ENCODE assay signal across 8 cellular contexts in the genomic region with DNA sequence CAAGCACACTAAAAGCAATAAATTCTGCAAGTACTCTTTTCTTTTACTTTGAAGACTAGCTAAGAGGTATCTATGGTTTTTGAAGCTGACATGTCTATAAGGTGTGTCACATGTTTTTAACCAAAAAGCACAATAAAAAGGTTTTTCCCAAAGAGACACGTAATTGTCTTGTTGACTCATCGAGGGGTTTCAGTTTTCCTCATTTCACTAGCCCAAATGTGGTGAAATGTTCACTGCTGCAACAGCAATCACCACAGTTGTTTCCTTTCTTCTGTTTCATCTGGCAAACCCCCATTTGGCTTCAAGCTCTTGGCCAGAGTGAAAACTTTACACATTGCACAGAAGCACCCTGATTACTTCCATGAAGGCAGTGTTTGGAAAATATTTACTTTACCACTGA. TPM values are rescaled to one million over a fixed set of nuclear protein-coding genes. Genes with fewer than 3 reads are reported as not detected.
DNase-seq lines count a peak whose midpoint lies in the region; ATAC-seq, FAIRE-seq and TF ChIP-seq lines count a peak whose summit lies in the region.

No MANE protein-coding gene starts in this region.

- peaks cover 44% of the 10 kb centered on the region for H3K4me1 ChIP-seq in keratinocyte (ENCODE audit: control insufficient read depth, extremely low read depth, insufficient read depth, low read length)

- peak overlapping the region; percentile 45 for H3K9ac ChIP-seq in keratinocyte (ENCODE audit: control insufficient read depth, extremely low read depth, insufficient read depth, low read length)

- H3K27ac Mint-ChIP-seq in natural killer cell treated with Interleukin-12 subunit alpha and Interleukin-12 subunit beta and Interleukin-15 and Interleukin-18, amount 100 ng/mL, for 72 hours: peak overlapping the region in 1 of 2 donors; percentile 57
- H3K27ac Mint-ChIP-seq in natural killer cell: no peak overlapping the region

- peaks cover 24 to 26% of the 10 kb centered on the region in 2 donors for H3K4me1 Mint-ChIP-seq in natural killer cell treated with Interleukin-12 subunit alpha and Interleukin-12 subunit beta and Interleukin-15 and Interleukin-18, amount 100 ng/mL, for 72 hours (ENCODE audit: low read depth in 2 of 2)
- H3K4me1 Mint-ChIP-seq in natural killer cell: no peaks in the 10 kb centered on the region

- no peaks in the 10 kb centered on the region for H4K20me1 ChIP-seq in keratinocyte (ENCODE audit: control insufficient read depth, extremely low read depth, insufficient read depth, low read length)

- no peak overlapping the region for H2AFZ ChIP-seq in keratinocyte (ENCODE audit: control insufficient read depth, low read length)

- no peaks in the 10 kb centered on the region for H3K9me3 ChIP-seq in keratinocyte (ENCODE audit: control insufficient read depth, low read depth, low read length)

- H3K27me3 ChIP-seq in keratinocyte (ENCODE audit: control insufficient read depth, extremely low read depth, insufficient read depth, low read length): no peaks in the 10 kb centered on the region

- dilution Hi-C loops in keratinocyte (cut with MboI; ENCODE audit: extremely low pct_ligation_motif_present, low sequenced_read_pairs): no loop called here

- H3K4me2 ChIP-seq in keratinocyte (ENCODE audit: control insufficient read depth, extremely low read depth, insufficient read depth, low read depth, low read length): peak overlapping the region; percentile 47

- H3K9me1 ChIP-seq in keratinocyte (ENCODE audit: control insufficient read depth, extremely low read depth, insufficient read depth, low read length): no peaks in the 10 kb centered on the region

- DNase-seq in natural killer cell treated with Interleukin-12 subunit alpha and Interleukin-12 subunit beta and Interleukin-15 and Interleukin-18, amount 100 ng/mL, for 72 hours (ENCODE audit: low spot score): no peak
- DNase-seq in natural killer cell (no peak), RPMI7951 (ENCODE audit: low read depth) (peak; percentile 98), keratinocyte (ENCODE audit: low read depth, low spot score) (no peak), NCI-H510A (lab: John Stamatoyannopoulos, UW) (no peak), GM19239 (ENCODE audit: insufficient read length, low spot score) (no peak), NCI-H2227 (lab: John Stamatoyannopoulos, UW; ENCODE audit: unreplicated experiment) (no peak)
- no peak for DNase-seq in effector CD8-positive, alpha-beta T cell (lab: John Stamatoyannopoulos, UW)

- no peaks in the 10 kb centered on the region for H3K36me3 Mint-ChIP-seq in natural killer cell treated with Interleukin-12 subunit alpha and Interleukin-12 subunit beta and Interleukin-15 and Interleukin-18, amount 100 ng/mL, for 72 hours
- no peaks in the 10 kb centered on the region for H3K36me3 Mint-ChIP-seq in natural killer cell

- peak overlapping the region; percentile 73 for H3K27ac ChIP-seq in keratinocyte (ENCODE audit: control insufficient read depth, insufficient read depth, low read length)

- peaks cover 23 to 56% of the 10 kb centered on the region in 2 donors for H3K27me3 Mint-ChIP-seq in natural killer cell treated with Interleukin-12 subunit alpha and Interleukin-12 subunit beta and Interleukin-15 and Interleukin-18, amount 100 ng/mL, for 72 hours
- H3K27me3 Mint-ChIP-seq in natural killer cell (ENCODE audit: low read depth in 2 of 2): peaks cover 38 to 50% of the 10 kb centered on the region in 2 donors

- peaks cover 0 to 1% of the 10 kb centered on the region in 2 experiments for H3K36me3 ChIP-seq in keratinocyte (ENCODE audit: control insufficient read depth in 2 of 2, extremely low read depth in 1 of 2, insufficient read depth in 2 of 2, low read length in 2 of 2)

- peak overlapping the region; percentile 52 for H3K4me3 Mint-ChIP-seq in natural killer cell treated with Interleukin-12 subunit alpha and Interleukin-12 subunit beta and Interleukin-15 and Interleukin-18, amount 100 ng/mL, for 72 hours
- H3K4me3 Mint-ChIP-seq in natural killer cell: no peak overlapping the region

- TF ChIP-seq CTCF in natural killer cell (IDR thresholded peaks at IDR 0.05): no peak
- TF ChIP-seq CTCF in keratinocyte (optimal IDR thresholded peaks at IDR 0.05 in 1 of 3, IDR thresholded peaks at IDR 0.05 in 1 of 3, conservative IDR thresholded peaks at IDR 0.05 in 1 of 3; ENCODE audit: extremely low read depth in 1 of 3, insufficient read depth in 2 of 3, low read length in 3 of 3): no peak

- intact Hi-C loops in natural killer cell (cut with micrococcal nuclease): no loop called here

- FAIRE-seq in keratinocyte (lab: Jason Lieb, UNC) (peak; percentile 81), GM19239 (lab: Jason Lieb, UNC) (no peak)

- ATAC-seq in natural killer cell treated with Interleukin-12 subunit alpha and Interleukin-12 subunit beta and Interleukin-15 and Interleukin-18, amount 100 ng/mL, for 72 hours: peak; percentile 66 to 67
- no peak for ATAC-seq in natural killer cell

- H3K4me3 ChIP-seq in keratinocyte (ENCODE audit: control insufficient read depth in 2 of 3, extremely low read depth in 1 of 3, insufficient read depth in 2 of 3, low read depth in 1 of 3, low read length in 3 of 3): no peak overlapping the region

- no peaks in the 10 kb centered on the region for H3K9me3 Mint-ChIP-seq in natural killer cell treated with Interleukin-12 subunit alpha and Interleukin-12 subunit beta and Interleukin-15 and Interleukin-18, amount 100 ng/mL, for 72 hours
- H3K9me3 Mint-ChIP-seq in natural killer cell: no peaks in the 10 kb centered on the region

- peaks cover 15% of the 10 kb centered on the region for H3K79me2 ChIP-seq in keratinocyte (ENCODE audit: control insufficient read depth, insufficient read depth, low read length)

RNA-seq across cellular contexts. Expression of gene HOXA4, which starts 3.8 kb away (rescaled TPM):
- total RNA-seq in natural killer cell treated with Interleukin-12 subunit alpha and Interleukin-12 subunit beta and Interleukin-15 and Interleukin-18, amount 100 ng/mL, for 72 hours: under 1 TPM in 1 of 2 donors, not detected in 1; 0.55 TPM
- total RNA-seq in natural killer cell: 1 to 10 TPM in 1 of 3 donors, under 1 TPM in 2; 0.52 to 2.1 (median 0.63) TPM
- total RNA-seq in RPMI7951 (2014; rRNA removed; shearing (Covaris generic)): 4.3 and 9.7 TPM in 2 replicates
- polyA plus RNA-seq in keratinocyte: 0.40 to 1.8 TPM (median 1.5 TPM) in 3 replicates
- 0.55 TPM for polyA plus RNA-seq in keratinocyte (2011; ENCODE audit: low read depth)
- polyA plus RNA-seq in keratinocyte (2011; cell fraction: cytosol; rRNA removed): 1.3 and 1.5 TPM in 2 replicates
- 2.1 and 2.6 TPM in 2 replicates for polyA plus RNA-seq in keratinocyte (2011; cell fraction: nucleus; rRNA removed)
- polyA plus RNA-seq in keratinocyte (2012; ENCODE audit: low replicate concordance): 1.2 and 1.7 TPM in 2 replicates
- 0.30 to 0.99 TPM (median 0.74 TPM) in 3 replicates for polyA minus RNA-seq in keratinocyte
- polyA minus RNA-seq in keratinocyte (2011; cell fraction: cytosol; rRNA and poly(A)+ RNA removed): not detected
- 0.54 and 0.63 TPM in 2 replicates for polyA minus RNA-seq in keratinocyte (2011; cell fraction: nucleus; rRNA and poly(A)+ RNA removed)

RNA-seq across cellular contexts. Expression of gene HOXA5, which starts 9.1 kb away (rescaled TPM):
- under 1 TPM; 0.33 to 0.64 TPM for total RNA-seq in natural killer cell treated with Interleukin-12 subunit alpha and Interleukin-12 subunit beta and Interleukin-15 and Interleukin-18, amount 100 ng/mL, for 72 hours
- 10 to 100 TPM in 1 of 3 donors, under 1 TPM in 2; 0.29 to 13.0 (median 0.52) TPM for total RNA-seq in natural killer cell
- 4.7 and 5.6 TPM in 2 replicates for total RNA-seq in RPMI7951 (2014; rRNA removed; shearing (Covaris generic))
- 3.3 to 7.1 TPM (median 4.5 TPM) in 3 replicates for polyA plus RNA-seq in keratinocyte
- polyA plus RNA-seq in keratinocyte (2011; ENCODE audit: low read depth): 6.8 TPM
- 3.1 and 4.3 TPM in 2 replicates for polyA plus RNA-seq in keratinocyte (2011; cell fraction: cytosol; rRNA removed)
- 9.4 and 10.0 TPM in 2 replicates for polyA plus RNA-seq in keratinocyte (2011; cell fraction: nucleus; rRNA removed)
- 3.2 and 5.0 TPM in 2 replicates for polyA plus RNA-seq in keratinocyte (2012; ENCODE audit: low replicate concordance)
- polyA minus RNA-seq in keratinocyte: 2.3 to 4.3 TPM (median 2.7 TPM) in 3 replicates
- 4.4 TPM for polyA minus RNA-seq in keratinocyte (2011; cell fraction: cytosol; rRNA and poly(A)+ RNA removed)
- polyA minus RNA-seq in keratinocyte (2011; cell fraction: nucleus; rRNA and poly(A)+ RNA removed): 5.0 and 5.5 TPM in 2 replicates

RNA-seq across cellular contexts. Expression of gene HOXA6, which starts 13.2 kb away (rescaled TPM):
- under 1 TPM in 1 of 2 donors, not detected in 1; 0.81 TPM for total RNA-seq in natural killer cell treated with Interleukin-12 subunit alpha and Interleukin-12 subunit beta and Interleukin-15 and Interleukin-18, amount 100 ng/mL, for 72 hours
- total RNA-seq in natural killer cell: under 1 TPM; 0.28 to 0.65 (median 0.43) TPM
- 1.8 and 7.2 TPM in 2 replicates for total RNA-seq in RPMI7951 (2014; rRNA removed; shearing (Covaris generic))
- 0.52 to 0.72 TPM (median 0.54 TPM) in 3 replicates for polyA plus RNA-seq in keratinocyte
- not detected for polyA plus RNA-seq in keratinocyte (2011; ENCODE audit: low read depth)
- 0.26 and 0.68 TPM in 2 replicates for polyA plus RNA-seq in keratinocyte (2011; cell fraction: cytosol; rRNA removed)
- 1.8 and 2.5 TPM in 2 replicates for polyA plus RNA-seq in keratinocyte (2011; cell fraction: nucleus; rRNA removed)
- 0.44 and 1.4 TPM in 2 replicates for polyA plus RNA-seq in keratinocyte (2012; ENCODE audit: low replicate concordance)
- 0.59 to 2.3 TPM (median 1.1 TPM) in 3 replicates for polyA minus RNA-seq in keratinocyte
- not detected for polyA minus RNA-seq in keratinocyte (2011; cell fraction: cytosol; rRNA and poly(A)+ RNA removed)
- 2.7 and 3.6 TPM in 2 replicates for polyA minus RNA-seq in keratinocyte (2011; cell fraction: nucleus; rRNA and poly(A)+ RNA removed)

RNA-seq across cellular contexts. Expression of gene HOXA3, which starts 18.0 kb away (rescaled TPM):
- not detected for total RNA-seq in natural killer cell treated with Interleukin-12 subunit alpha and Interleukin-12 subunit beta and Interleukin-15 and Interleukin-18, amount 100 ng/mL, for 72 hours
- total RNA-seq in natural killer cell: under 1 TPM; 0.32 to 0.78 (median 0.35) TPM
- 0.98 and 4.7 TPM in 2 replicates for total RNA-seq in RPMI7951 (2014; rRNA removed; shearing (Covaris generic))
- 0.17 to 0.84 TPM (median 0.58 TPM) in 3 replicates for polyA plus RNA-seq in keratinocyte
- 0.87 TPM for polyA plus RNA-seq in keratinocyte (2011; ENCODE audit: low read depth)
- polyA plus RNA-seq in keratinocyte (2011; cell fraction: cytosol; rRNA removed): 0.55 and 0.95 TPM in 2 replicates
- 1.2 and 2.0 TPM in 2 replicates for polyA plus RNA-seq in keratinocyte (2011; cell fraction: nucleus; rRNA removed)
- polyA plus RNA-seq in keratinocyte (2012; ENCODE audit: low replicate concordance): 1.1 and 3.2 TPM in 2 replicates
- 0.22 to 1.2 TPM in 2 of 3 replicates, not detected in the other for polyA minus RNA-seq in keratinocyte
- polyA minus RNA-seq in keratinocyte (2011; cell fraction: cytosol; rRNA and poly(A)+ RNA removed): 1.9 TPM
- 0.54 and 1.2 TPM in 2 replicates for polyA minus RNA-seq in keratinocyte (2011; cell fraction: nucleus; rRNA and poly(A)+ RNA removed)

RNA-seq across cellular contexts. Expression of gene HOXA7, which starts 22.1 kb away (rescaled TPM):
- total RNA-seq in natural killer cell treated with Interleukin-12 subunit alpha and Interleukin-12 subunit beta and Interleukin-15 and Interleukin-18, amount 100 ng/mL, for 72 hours: under 1 TPM in 1 of 2 donors, not detected in 1; 0.20 TPM
- not detected for total RNA-seq in natural killer cell
- total RNA-seq in RPMI7951 (2014; rRNA removed; shearing (Covaris generic)): 16.4 and 19.7 TPM in 2 replicates
- 3.8 to 13.5 TPM (median 8.1 TPM) in 3 replicates for polyA plus RNA-seq in keratinocyte
- 4.9 TPM for polyA plus RNA-seq in keratinocyte (2011; ENCODE audit: low read depth)
- polyA plus RNA-seq in keratinocyte (2011; cell fraction: cytosol; rRNA removed): 7.4 and 9.8 TPM in 2 replicates
- 5.2 and 6.0 TPM in 2 replicates for polyA plus RNA-seq in keratinocyte (2011; cell fraction: nucleus; rRNA removed)
- polyA plus RNA-seq in keratinocyte (2012; ENCODE audit: low replicate concordance): 3.9 and 14.3 TPM in 2 replicates
- 4.5 to 4.9 TPM (median 4.8 TPM) in 3 replicates for polyA minus RNA-seq in keratinocyte
- 11.9 TPM for polyA minus RNA-seq in keratinocyte (2011; cell fraction: cytosol; rRNA and poly(A)+ RNA removed)
- 2.0 and 2.3 TPM in 2 replicates for polyA minus RNA-seq in keratinocyte (2011; cell fraction: nucleus; rRNA and poly(A)+ RNA removed)

Comparison
In these comparisons a context has a peak if more than half of its experiments do, and no peak if none do; other contexts are left out.
1. ATAC-seq: peak in natural killer cell treated with Interleukin-12 subunit alpha and Interleukin-12 subunit beta and Interleukin-15 and Interleukin-18, amount 100 ng/mL, for 72 hours (2 of 2); none in natural killer cell (0 of 3).